Comparison of ENCODE assay signal across 8 cellular contexts in the genomic region with DNA sequence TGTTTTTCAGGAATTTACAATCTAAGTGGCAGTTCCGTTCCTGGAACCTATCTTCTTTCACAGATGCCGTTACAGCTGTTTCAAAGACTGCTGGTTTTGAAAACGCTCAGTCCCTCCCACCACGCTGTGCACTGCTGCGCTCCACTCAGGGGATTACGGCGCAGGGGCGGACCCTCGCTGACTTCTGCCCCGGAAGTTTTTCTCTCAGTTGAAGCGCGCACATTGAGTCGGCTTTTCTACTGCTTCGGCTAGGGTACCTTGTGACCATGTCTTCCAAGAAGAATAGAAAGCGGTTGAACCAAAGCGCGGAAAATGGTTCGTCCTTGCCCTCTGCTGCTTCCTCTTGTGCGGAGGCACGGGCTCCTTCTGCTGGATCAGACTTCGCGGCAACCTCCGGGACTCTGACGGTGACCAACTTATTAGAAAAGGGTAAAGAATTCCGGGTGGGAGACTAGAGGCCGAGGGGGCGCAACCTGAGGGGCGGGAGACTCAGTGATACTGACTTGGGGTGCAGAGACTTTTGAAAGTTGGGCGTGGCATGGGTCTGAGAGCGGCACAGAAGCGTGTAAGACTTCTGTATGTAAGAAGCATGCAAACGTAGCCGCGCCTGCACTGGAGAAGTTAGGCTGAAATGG. TPM values are rescaled to one million over a fixed set of nuclear protein-coding genes. Genes with fewer than 3 reads are reported as not detected.
DNase-seq lines count a peak whose midpoint lies in the region; ATAC-seq and TF ChIP-seq lines count a peak whose summit lies in the region.

No MANE protein-coding gene starts in this region.

- peak overlapping the region; percentile 79 for H3K4me3 ChIP-seq in AG04449 (ENCODE audit: low read depth, low read length)

- H3K4me3 Mint-ChIP-seq in activated B cell treated with CpG ODN at 0.5 μM for 24 hours: peak overlapping the region; percentile 98

- H3K9me3 Mint-ChIP-seq in activated B cell treated with CpG ODN at 0.5 μM for 24 hours: no peaks in the 10 kb centered on the region

- POLR2A ChIA-PET in AG04449 (lab: Yijun Ruan, JAX): no interaction called here
- POLR2A ChIA-PET in activated B cell treated with CpG ODN at 0.5 μM for 24 hours (lab: Charles Lee): interaction anchor here (0.8 to 1.1 kb wide), 2 partner anchors 165 to 191 kb away, joined by 3 to 5 read pairs; partner anchors contain the start of gene BBS12

- H3K27me3 Mint-ChIP-seq in activated B cell treated with CpG ODN at 0.5 μM for 24 hours: no peaks in the 10 kb centered on the region

- H3K27ac Mint-ChIP-seq in activated B cell treated with CpG ODN at 0.5 μM for 24 hours: peak overlapping the region; percentile 91

- ATAC-seq in GM18907 (IDR thresholded peaks at IDR 0.05; ENCODE audit: unreplicated experiment) (peak; percentile 98), HG03139 (IDR thresholded peaks at IDR 0.05; ENCODE audit: unreplicated experiment) (peak; percentile 97), activated B cell treated with CpG ODN at 0.5 μM for 24 hours (ENCODE audit: low read depth) (peak; percentile 97)

- CTCF ChIA-PET in AG04449 (lab: Yijun Ruan, JAX): interaction anchor here (1.2 to 5.8 kb wide), 6 partner anchors 8 to 321 kb away, joined by 3 to 38 read pairs (median 8); no protein-coding TSS in a partner anchor
- CTCF ChIA-PET in activated B cell treated with CpG ODN at 0.5 μM for 24 hours (lab: Charles Lee): interaction anchor here (3.1 kb wide), 1 partner anchor 8 kb away, joined by 16 read pairs; no protein-coding TSS in a partner anchor

- intact Hi-C loops in activated B cell treated with CpG ODN at 0.5 μM for 24 hours (cut with micrococcal nuclease): loop anchor here (1.0 to 10.0 kb wide), 8 partner anchors 95 to 1342 kb away; partner anchors contain the start of genes BBS12, BBS7, BLTP1 and CCNA2

- peaks cover 13% of the 10 kb centered on the region for H3K4me1 Mint-ChIP-seq in activated B cell treated with CpG ODN at 0.5 μM for 24 hours

- TF ChIP-seq CTCF in AG04449 (IDR thresholded peaks at IDR 0.05; ENCODE audit: insufficient read depth, low read length, missing control alignments) (no peak), activated B cell treated with CpG ODN at 0.5 μM for 24 hours (IDR thresholded peaks at IDR 0.05) (no peak)

- no peak for DNase-seq in AG04449 (ENCODE audit: low read depth, low spot score)
- DNase-seq in NCI-H226: peak; percentile 78
- DNase-seq in activated B cell treated with CpG ODN at 0.5 μM for 24 hours: peak; percentile 70
- peak; percentile 84 for DNase-seq in central memory CD4-positive, alpha-beta T cell
- peak; percentile 90 for DNase-seq in iris pigment epithelial cell (ENCODE audit: low read depth)
- peak; percentile 70 to 75 for DNase-seq in stimulated activated CD4-positive, alpha-beta T cell treated with anti-CD3 and anti-CD28 coated beads, Interleukin-15, amount 100 ng/mL, for 1 hour (ENCODE audit: low read depth in 1 of 2, low spot score in 1 of 2)

- H3K36me3 Mint-ChIP-seq in activated B cell treated with CpG ODN at 0.5 μM for 24 hours (ENCODE audit: low read depth): peaks cover 11% of the 10 kb centered on the region

RNA-seq across cellular contexts. Expression of gene NUDT6, which starts 0.6 kb away (rescaled TPM):
- total RNA-seq in activated B cell treated with CpG ODN at 0.5 μM for 24 hours: 2.4 and 2.5 TPM in 2 replicates
